ENCODE assay signal across 1 cellular context in the genomic region with DNA sequence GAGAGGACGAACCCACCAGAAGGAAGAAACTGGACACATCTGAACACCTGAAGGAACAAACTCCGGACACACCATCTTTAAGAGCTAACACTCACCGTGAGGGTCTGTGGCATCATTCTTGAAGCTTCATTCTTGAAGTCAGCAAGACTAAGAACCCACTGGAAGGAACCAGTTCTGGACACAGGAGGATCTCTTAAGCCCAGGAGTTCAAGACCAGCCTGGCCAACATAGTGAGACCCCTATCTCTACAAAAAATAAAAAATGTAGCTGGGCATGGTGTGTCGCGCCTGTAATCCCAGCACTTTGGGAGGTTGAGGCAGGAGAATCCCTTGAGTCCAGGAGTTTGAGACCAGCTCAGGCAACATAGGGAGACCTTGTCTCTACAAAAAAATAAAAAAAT.
A peak's percentile ranks its signal among the peaks of the same experiment; 100 is the strongest.
TF ChIP-seq lines count a peak whose summit lies in the region.

No MANE protein-coding gene starts in this region.

TF ChIP-seq in HepG2, 621 proteins besides CTCF, POLR2A, EP300 and RAD21:
- 0 out of 2 replicates have a peak, but pooled peaks have one; percentile 6 for TF ChIP-seq MEF2D (CRISPR knock-in tag; IDR thresholded peaks at IDR 0.05)
- TF ChIP-seq ZNF737 (CRISPR knock-in tag; IDR thresholded peaks at IDR 0.05; ENCODE audit: borderline replicate concordance) = 0 out of 2 replicates have a peak, but pooled peaks have one; percentile 23
- peak; percentile 89 for TF ChIP-seq ZNF121 (CRISPR knock-in tag; IDR thresholded peaks at IDR 0.05)
- TF ChIP-seq ZNF468 (CRISPR knock-in tag; IDR thresholded peaks at IDR 0.05) = no peak
- TF ChIP-seq ZFY (CRISPR knock-in tag; IDR thresholded peaks at IDR 0.05) = peak; percentile 12; the same call in 1 of the 2 replicates
